In the genomic region with DNA sequence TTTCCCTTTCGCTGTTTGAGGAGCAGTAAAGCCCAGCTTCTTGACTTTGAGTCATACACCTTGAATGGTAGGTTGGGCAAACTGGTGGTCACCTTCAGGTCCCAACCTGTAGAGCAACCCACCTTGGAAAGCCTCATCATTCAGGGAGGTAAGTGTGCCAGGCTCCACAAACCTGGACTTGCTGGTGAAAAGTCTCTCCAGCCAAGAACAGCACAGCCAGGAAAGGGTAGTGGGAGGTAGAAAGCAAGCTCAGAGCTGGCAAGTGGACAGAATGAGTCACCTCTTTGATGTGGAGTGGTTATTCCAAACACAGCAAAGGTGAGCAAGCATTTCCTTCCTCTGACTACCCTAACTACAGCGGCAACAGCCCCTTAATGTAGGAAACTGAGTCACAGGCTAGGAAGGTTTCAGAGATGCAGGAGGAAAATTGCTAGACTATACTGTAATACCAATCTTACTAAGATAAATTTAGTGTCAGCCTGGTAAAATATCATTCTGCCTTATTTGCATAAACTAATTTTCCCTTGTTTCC, we compare ENCODE assay signal across 9 cellular contexts.
DNase-seq lines count a peak whose midpoint lies in the region; ATAC-seq and TF ChIP-seq lines count a peak whose summit lies in the region.
"Had no signal": no experiment of that assay in that cellular context is flagged by ENCODE, and none has a peak within 500 bp of the region (broad histone marks: within the 10 kb centered on the region; RNA-seq: fewer than 3 reads in every experiment).

No MANE protein-coding gene starts in this region.

- H3K27me3 ChIP-seq in HCT116 (ENCODE audit: insufficient read depth, low read length), result no peaks in the 10 kb centered on the region
- H3K27me3 ChIP-seq in esophagus squamous epithelium, result no peaks in the 10 kb centered on the region
- no peaks in the 10 kb centered on the region for H3K27me3 ChIP-seq in BE2C

- no peak for TF ChIP-seq POLR2A in HCT116 (IDR thresholded peaks at IDR 0.05; ENCODE audit: borderline replicate concordance, extremely low read depth, insufficient read depth, insufficient read length)
- no peak for TF ChIP-seq POLR2A in esophagus squamous epithelium (IDR thresholded peaks at IDR 0.05)

- peak; percentile 73 for ATAC-seq in HCT116
- ATAC-seq in HG03039 (IDR thresholded peaks at IDR 0.05; ENCODE audit: unreplicated experiment), result no peak
- ATAC-seq in HG03108 (IDR thresholded peaks at IDR 0.05; ENCODE audit: unreplicated experiment), result no peak

- CTCF ChIA-PET in HCT116 (lab: Charles Lee), result interaction anchor here (1.0 kb wide), 1 partner anchor 24 kb away, joined by 4 read pairs; no protein-coding TSS in a partner anchor

- H3K9me2 ChIP-seq in HCT116 (ENCODE audit: insufficient read depth), result no peaks in the 10 kb centered on the region

- H3K4me1 ChIP-seq in HCT116 (ENCODE audit: control insufficient read depth in 1 of 2, insufficient read depth in 2 of 2, low read length in 2 of 2) (peaks cover 84 to 100% of the 10 kb centered on the region in 2 experiments), esophagus squamous epithelium (peaks cover 4 to 89% (median 26%) of the 10 kb centered on the region in 3 donors), BE2C (no peaks in the 10 kb centered on the region)

- peak overlapping the region; percentile 71 for H3K9ac ChIP-seq in HCT116 (ENCODE audit: low read length)

- intact Hi-C loops in HCT116 (cut with micrococcal nuclease), result loop anchor here (1.0 to 2.0 kb wide), 4 partner anchors 94 to 126 kb away; no protein-coding TSS in a partner anchor
- intact Hi-C loops in activated CD4-positive, alpha-beta T cell treated with anti-CD3 and anti-CD28 coated beads, Interleukin-2, amount 10 ng/mL, durations not matched to agents 24 days and 14 days (cut with micrococcal nuclease), result loop anchor here (1.0 to 5.0 kb wide), 6 partner anchors 58 to 1688 kb away; no protein-coding TSS in a partner anchor
- intact Hi-C loops in esophagus squamous epithelium (cut with DNase I), result no loop called here

- DNase-seq in HCT116 (ENCODE audit: low read depth, low spot score) (peak; percentile 99), esophagus squamous epithelium (lab: John Stamatoyannopoulos, UW) (no peak), BE2C (no peak), NCI-H1436 treated with DMSO at 0.1 percent for 48 hours (lab: John Stamatoyannopoulos, UW) (no peak)
- DNase-seq in activated CD4-positive, alpha-beta T cell treated with anti-CD3 and anti-CD28 coated beads, Interleukin-2, amount 10 ng/mL, durations not matched to agents 24 days and 14 days, result no peak
- peak; percentile 15 to 39 for DNase-seq in stimulated activated CD4-positive, alpha-beta T cell treated with anti-CD3 and anti-CD28 coated beads, Interleukin-1b, Interleukin-23, amount 100 ng/mL, for 4 hours (ENCODE audit: low read depth in 2 of 2)

- H3K27me3 Mint-ChIP-seq in activated CD4-positive, alpha-beta T cell treated with anti-CD3 and anti-CD28 coated beads, Interleukin-2, amount 10 ng/mL, durations not matched to agents 24 days and 14 days, result no peaks in the 10 kb centered on the region

- no peak overlapping the region for H2AFZ ChIP-seq in HCT116 (ENCODE audit: low read depth, low read length, poor library complexity, severe bottlenecking)
- H2AFZ ChIP-seq: GM23338 had no signal

- H3K36me3 Mint-ChIP-seq in activated CD4-positive, alpha-beta T cell treated with anti-CD3 and anti-CD28 coated beads, Interleukin-2, amount 10 ng/mL, durations not matched to agents 24 days and 14 days (ENCODE audit: low read depth), result no peaks in the 10 kb centered on the region

- no peaks in the 10 kb centered on the region for H3K36me3 ChIP-seq in HCT116 (ENCODE audit: control insufficient read depth in 1 of 2, insufficient read depth in 2 of 2, low read length in 2 of 2)
- H3K36me3 ChIP-seq in esophagus squamous epithelium, result no peaks in the 10 kb centered on the region
- H3K36me3 ChIP-seq in BE2C, result no peaks in the 10 kb centered on the region

- no peak for TF ChIP-seq RAD21 in HCT116 (IDR thresholded peaks at IDR 0.05; ENCODE audit: low read depth)

- H3K4me3 ChIP-seq in HCT116 (replicated peaks in 1 of 2; ENCODE audit: low read depth in 1 of 2, low read length in 2 of 2) (peak overlapping the region in 1 of 2 experiments; percentile 5; a peak in 2 of 4 replicates), esophagus squamous epithelium (no peak overlapping the region), BE2C (ENCODE audit: low read depth, low read length) (no peak overlapping the region)
- H3K4me3 ChIP-seq: GM23338 had no signal

- POLR2A ChIA-PET in HCT116 (lab: Charles Lee), result interaction anchor here (1.0 to 11.4 kb wide), 27 partner anchors 12 to 432 kb away, joined by 3 to 154 read pairs (median 11); a partner anchor contains a TSS

- H3K4me2 ChIP-seq in HCT116 (ENCODE audit: low read length), result peak overlapping the region; percentile 57
- H3K4me2 ChIP-seq: GM23338 had no signal

- H3K79me2 ChIP-seq in HCT116 (ENCODE audit: insufficient read depth, low read length), result peaks cover 96% of the 10 kb centered on the region

- peak overlapping the region; percentile 81 for H3K27ac Mint-ChIP-seq in activated CD4-positive, alpha-beta T cell treated with anti-CD3 and anti-CD28 coated beads, Interleukin-2, amount 10 ng/mL, durations not matched to agents 24 days and 14 days
- H3K27ac Mint-ChIP-seq: GM23338 had no signal

- peak overlapping the region; percentile 99 for H3K27ac ChIP-seq in HCT116 (ENCODE audit: low read depth, low read length)
- peak overlapping the region; percentile 46 to 76 (median 73) for H3K27ac ChIP-seq in esophagus squamous epithelium

- WGBS in esophagus squamous epithelium, 2 donors, result 24 to 29% methylated on average over 2 of the region's 2 CpGs

- H3K4me3 Mint-ChIP-seq in activated CD4-positive, alpha-beta T cell treated with anti-CD3 and anti-CD28 coated beads, Interleukin-2, amount 10 ng/mL, durations not matched to agents 24 days and 14 days, result peak overlapping the region; percentile 17
- H3K4me3 Mint-ChIP-seq: GM23338 had no signal

- RAD21 ChIA-PET in HCT116 (lab: Charles Lee; ENCODE audit: low non-redundant PET in 1 of 2, low total read pairs in 2 of 2, uncharacterized antibody in 2 of 2, unreplicated experiment in 2 of 2), result interaction anchor here in 1 of 2 experiments (1.0 kb wide), 1 partner anchor 104 kb away, joined by 3 read pairs; no protein-coding TSS in a partner anchor

- H3K9me3 ChIP-seq in HCT116 (ENCODE audit: control insufficient read depth in 1 of 2, insufficient read depth in 1 of 2, low read depth in 1 of 2, low read length in 2 of 2), result no peaks in the 10 kb centered on the region
- no peaks in the 10 kb centered on the region for H3K9me3 ChIP-seq in esophagus squamous epithelium
- H3K9me3 ChIP-seq in BE2C, result no peaks in the 10 kb centered on the region

- TF ChIP-seq CTCF in HCT116 (IDR thresholded peaks at IDR 0.05 in 2 of 3, conservative IDR thresholded peaks at IDR 0.05 in 1 of 3; ENCODE audit: borderline replicate concordance in 1 of 3, insufficient read depth in 1 of 3, low read depth in 2 of 3, low read length in 2 of 3) (no peak), esophagus squamous epithelium (IDR thresholded peaks at IDR 0.05) (no peak), BE2C (IDR thresholded peaks at IDR 0.05; ENCODE audit: low read depth, low read length) (no peak)

- H4K20me1 ChIP-seq in HCT116 (ENCODE audit: insufficient read depth), result no peaks in the 10 kb centered on the region

- no TSS peak for BruUV-seq in HCT116 (replicated peaks; lab: Mats Ljungman, UMichigan)

- H3K9me3 Mint-ChIP-seq in activated CD4-positive, alpha-beta T cell treated with anti-CD3 and anti-CD28 coated beads, Interleukin-2, amount 10 ng/mL, durations not matched to agents 24 days and 14 days, result no peaks in the 10 kb centered on the region
- H3K9me3 Mint-ChIP-seq: GM23338 had no signal

- H3K4me1 Mint-ChIP-seq in activated CD4-positive, alpha-beta T cell treated with anti-CD3 and anti-CD28 coated beads, Interleukin-2, amount 10 ng/mL, durations not matched to agents 24 days and 14 days, result peaks cover 27% of the 10 kb centered on the region

TF ChIP-seq in HCT116, 20 proteins besides CTCF, POLR2A, EP300 and RAD21 (continues in another document):
- TF ChIP-seq, protein P1, sequence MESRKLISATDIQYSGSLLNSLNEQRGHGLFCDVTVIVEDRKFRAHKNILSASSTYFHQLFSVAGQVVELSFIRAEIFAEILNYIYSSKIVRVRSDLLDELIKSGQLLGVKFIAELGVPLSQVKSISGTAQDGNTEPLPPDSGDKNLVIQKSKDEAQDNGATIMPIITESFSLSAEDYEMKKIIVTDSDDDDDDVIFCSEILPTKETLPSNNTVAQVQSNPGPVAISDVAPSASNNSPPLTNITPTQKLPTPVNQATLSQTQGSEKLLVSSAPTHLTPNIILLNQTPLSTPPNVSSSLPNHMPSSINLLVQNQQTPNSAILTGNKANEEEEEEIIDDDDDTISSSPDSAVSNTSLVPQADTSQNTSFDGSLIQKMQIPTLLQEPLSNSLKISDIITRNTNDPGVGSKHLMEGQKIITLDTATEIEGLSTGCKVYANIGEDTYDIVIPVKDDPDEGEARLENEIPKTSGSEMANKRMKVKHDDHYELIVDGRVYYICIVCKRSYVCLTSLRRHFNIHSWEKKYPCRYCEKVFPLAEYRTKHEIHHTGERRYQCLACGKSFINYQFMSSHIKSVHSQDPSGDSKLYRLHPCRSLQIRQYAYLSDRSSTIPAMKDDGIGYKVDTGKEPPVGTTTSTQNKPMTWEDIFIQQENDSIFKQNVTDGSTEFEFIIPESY (IDR thresholded peaks at IDR 0.05; ENCODE audit: extremely low read depth, insufficient replicate concordance, low read length), result peak; percentile 88
- TF ChIP-seq SP1 (IDR thresholded peaks at IDR 0.05; ENCODE audit: low read depth) (no peak), ELF1 (IDR thresholded peaks at IDR 0.05; ENCODE audit: borderline replicate concordance, low read depth) (no peak), EZH2 (IDR thresholded peaks at IDR 0.05) (no peak), TCF7L2 (IDR thresholded peaks at IDR 0.05; ENCODE audit: borderline replicate concordance, extremely low read depth, insufficient read depth, insufficient read length) (peak; percentile 100), YY1 (IDR thresholded peaks at IDR 0.05; ENCODE audit: extremely low read depth, insufficient replicate concordance, low read depth, low read length) (peak; percentile 43), ZNF274 (IDR thresholded peaks at IDR 0.05; ENCODE audit: low read depth, low read length) (no peak), CEBPB (IDR thresholded peaks at IDR 0.05; ENCODE audit: low read depth) (no peak), CBX3 (IDR thresholded peaks at IDR 0.05; ENCODE audit: low read depth) (no peak), POLR2AphosphoS5 (IDR thresholded peaks at IDR 0.05; ENCODE audit: low read depth, low read length) (peak; percentile 89)
- TF ChIP-seq, protein P2, sequence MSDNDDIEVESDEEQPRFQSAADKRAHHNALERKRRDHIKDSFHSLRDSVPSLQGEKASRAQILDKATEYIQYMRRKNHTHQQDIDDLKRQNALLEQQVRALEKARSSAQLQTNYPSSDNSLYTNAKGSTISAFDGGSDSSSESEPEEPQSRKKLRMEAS (IDR thresholded peaks at IDR 0.05), result no peak
- TF ChIP-seq, protein P3, sequence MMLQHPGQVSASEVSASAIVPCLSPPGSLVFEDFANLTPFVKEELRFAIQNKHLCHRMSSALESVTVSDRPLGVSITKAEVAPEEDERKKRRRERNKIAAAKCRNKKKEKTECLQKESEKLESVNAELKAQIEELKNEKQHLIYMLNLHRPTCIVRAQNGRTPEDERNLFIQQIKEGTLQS (IDR thresholded peaks at IDR 0.05), result no peak

Comparison
In these comparisons a context has a peak if more than half of its experiments do, and no peak if none do; other contexts are left out.
1. DNase-seq: peak in HCT116 (single experiment) and stimulated activated CD4-positive, alpha-beta T cell treated with anti-CD3 and anti-CD28 coated beads, Interleukin-1b, Interleukin-23, amount 100 ng/mL, for 4 hours (2 of 2); none in activated CD4-positive, alpha-beta T cell treated with anti-CD3 and anti-CD28 coated beads, Interleukin-2, amount 10 ng/mL, durations not matched to agents 24 days and 14 days (single experiment), esophagus squamous epithelium (single experiment), BE2C (single experiment) and NCI-H1436 treated with DMSO at 0.1 percent for 48 hours (single experiment).